ENCODE assay signal across 17 cellular contexts in the genomic region with DNA sequence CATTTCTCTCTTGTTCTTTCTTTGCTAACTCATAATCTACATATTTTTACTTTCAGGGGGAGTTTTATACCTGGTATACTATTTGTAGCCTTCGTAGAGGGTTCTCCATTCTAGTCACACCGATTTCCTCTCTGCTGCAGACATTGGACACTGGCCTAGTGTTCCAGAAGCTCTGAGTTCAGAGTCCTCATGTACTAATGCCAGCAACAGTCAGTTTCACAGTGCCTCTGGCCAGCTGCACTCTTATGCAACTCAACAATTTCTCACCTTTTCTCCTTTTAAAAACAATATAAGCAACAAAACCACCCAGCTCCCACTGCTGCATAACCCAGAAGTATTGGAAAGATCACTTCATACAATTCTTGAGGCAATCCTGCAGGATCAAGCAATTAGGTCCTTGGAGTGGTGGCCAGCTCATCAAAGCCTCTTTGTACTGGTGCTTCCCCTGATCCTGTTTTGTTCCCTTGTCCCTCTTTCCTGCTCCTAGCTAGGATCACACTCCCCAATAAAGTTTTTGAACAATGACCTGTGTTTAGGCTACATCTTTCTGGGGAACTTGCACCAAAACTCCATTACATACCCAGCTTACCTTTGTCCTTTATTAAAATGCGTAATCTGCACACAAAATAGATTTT.
"Had no signal": no experiment of that assay in that cellular context is flagged by ENCODE, and none has a peak within 500 bp of the region (broad histone marks: within the 10 kb centered on the region; RNA-seq: fewer than 3 reads in every experiment).

No MANE protein-coding gene starts in this region.

- DNase-seq: activated CD8-positive, alpha-beta memory T cell treated with anti-CD3 and anti-CD28 coated beads for 24 hours; activated naive CD4-positive, alpha-beta T cell treated with Interleukin-2 at 50 U/mL for 16 hours; activated naive CD8-positive, alpha-beta T cell treated with anti-CD3 and anti-CD28 coated beads, Interleukin-2, amount 50 U/mL, for 24 hours; effector memory CD8-positive, alpha-beta T cell; kidney; lower lobe of right lung; midbrain; naive B cell; SK-N-SH; T-helper 1 cell had no signal

- FAIRE-seq: frontal cortex, kidney had no signal

- H3K79me2 ChIP-seq: hepatocyte had no signal

- ATAC-seq: activated naive CD8-positive, alpha-beta T cell treated with anti-CD3 and anti-CD28 coated beads, Interleukin-2, amount 50 U/mL, for 24 hours; effector memory CD8-positive, alpha-beta T cell; lower lobe of right lung; WTC11 had no signal

- H3K4me3 ChIP-seq: hepatocyte, lower lobe of right lung, tibial artery, uterus had no signal

- H3K36me3 ChIP-seq: lower lobe of right lung, neutrophil, tibial artery, uterus had no signal

- H3K9ac ChIP-seq: SK-N-SH had no signal

- H3K27ac ChIP-seq: epithelial cell of prostate, hepatocyte, lower lobe of right lung, neutrophil, tibial artery, uterus had no signal

- H3K4me1 ChIP-seq: lower lobe of right lung, uterus had no signal

- H3K27me3 ChIP-seq: hepatocyte, tibial artery, uterus had no signal

- H3K4me2 ChIP-seq: hepatocyte, SK-N-SH had no signal

- H3K9me3 ChIP-seq: lower lobe of right lung, neutrophil, SK-N-SH, tibial artery, uterus had no signal

- H2AFZ ChIP-seq: hepatocyte had no signal
